ENCODE assay signal across 1 cellular context in genomic region chr10:106571216-106571954, GRCh38.
TF ChIP-seq lines count a peak whose summit lies in the region.

No MANE protein-coding gene starts in this region.

TF ChIP-seq in SK-N-SH, 30 proteins besides CTCF, POLR2A, EP300 and RAD21 (continued from another document):
- TF ChIP-seq, protein P1, sequence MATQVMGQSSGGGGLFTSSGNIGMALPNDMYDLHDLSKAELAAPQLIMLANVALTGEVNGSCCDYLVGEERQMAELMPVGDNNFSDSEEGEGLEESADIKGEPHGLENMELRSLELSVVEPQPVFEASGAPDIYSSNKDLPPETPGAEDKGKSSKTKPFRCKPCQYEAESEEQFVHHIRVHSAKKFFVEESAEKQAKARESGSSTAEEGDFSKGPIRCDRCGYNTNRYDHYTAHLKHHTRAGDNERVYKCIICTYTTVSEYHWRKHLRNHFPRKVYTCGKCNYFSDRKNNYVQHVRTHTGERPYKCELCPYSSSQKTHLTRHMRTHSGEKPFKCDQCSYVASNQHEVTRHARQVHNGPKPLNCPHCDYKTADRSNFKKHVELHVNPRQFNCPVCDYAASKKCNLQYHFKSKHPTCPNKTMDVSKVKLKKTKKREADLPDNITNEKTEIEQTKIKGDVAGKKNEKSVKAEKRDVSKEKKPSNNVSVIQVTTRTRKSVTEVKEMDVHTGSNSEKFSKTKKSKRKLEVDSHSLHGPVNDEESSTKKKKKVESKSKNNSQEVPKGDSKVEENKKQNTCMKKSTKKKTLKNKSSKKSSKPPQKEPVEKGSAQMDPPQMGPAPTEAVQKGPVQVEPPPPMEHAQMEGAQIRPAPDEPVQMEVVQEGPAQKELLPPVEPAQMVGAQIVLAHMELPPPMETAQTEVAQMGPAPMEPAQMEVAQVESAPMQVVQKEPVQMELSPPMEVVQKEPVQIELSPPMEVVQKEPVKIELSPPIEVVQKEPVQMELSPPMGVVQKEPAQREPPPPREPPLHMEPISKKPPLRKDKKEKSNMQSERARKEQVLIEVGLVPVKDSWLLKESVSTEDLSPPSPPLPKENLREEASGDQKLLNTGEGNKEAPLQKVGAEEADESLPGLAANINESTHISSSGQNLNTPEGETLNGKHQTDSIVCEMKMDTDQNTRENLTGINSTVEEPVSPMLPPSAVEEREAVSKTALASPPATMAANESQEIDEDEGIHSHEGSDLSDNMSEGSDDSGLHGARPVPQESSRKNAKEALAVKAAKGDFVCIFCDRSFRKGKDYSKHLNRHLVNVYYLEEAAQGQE (IDR thresholded peaks at IDR 0.05; ENCODE audit: low read depth, low read length), result no peak
- TF ChIP-seq RXRA (IDR thresholded peaks at IDR 0.05; ENCODE audit: borderline replicate concordance, low read depth) (no peak), YY1 (IDR thresholded peaks at IDR 0.05; ENCODE audit: low read depth) (no peak)
